In genomic region chr2:232621186-232621585, GRCh38 we compare ENCODE assay signal across 38 cellular contexts. TPM values are rescaled to one million over a fixed set of nuclear protein-coding genes. Genes with fewer than 3 reads are reported as not detected.
"Had no signal": no experiment of that assay in that cellular context is flagged by ENCODE, and none has a peak within 500 bp of the region (broad histone marks: within the 10 kb centered on the region; RNA-seq: fewer than 3 reads in every experiment).

No MANE protein-coding gene starts in this region.

- H3K36me3 Mint-ChIP-seq: activated CD8-positive, alpha-beta memory T cell treated with anti-CD3 and anti-CD28 coated beads, Interleukin-2, amount 10 ng/mL, durations not matched to agents 7 days and 5 days; activated naive CD4-positive, alpha-beta T cell treated with anti-CD3 and anti-CD28 coated beads, Interleukin-2, amount 10 ng/mL, durations not matched to agents 7 days and 5 days; activated naive CD4-positive, alpha-beta T cell treated with anti-CD3 and anti-CD28 coated beads, Interleukin-2, amount 50 U/mL, for 24 hours; activated naive CD8-positive, alpha-beta T cell; activated naive CD8-positive, alpha-beta T cell treated with anti-CD3 and anti-CD28 coated beads, Interleukin-2, amount 10 ng/mL, durations not matched to agents 7 days and 5 days; brain had no signal

- DNase-seq: activated B cell treated with CpG ODN at 0.5 μM for 24 hours; activated CD4-positive, alpha-beta memory T cell treated with anti-CD3 and anti-CD28 coated beads, Interleukin-2, amount 10 ng/mL, durations not matched to agents 7 days and 5 days; activated CD4-positive, alpha-beta T cell treated with anti-CD3 and anti-CD28 coated beads for 1 hour; activated CD4-positive, alpha-beta T cell treated with anti-CD3 and anti-CD28 coated beads for 36 hours; activated CD4-positive, alpha-beta T cell treated with anti-CD3 and anti-CD28 coated beads for 48 hours; activated CD4-positive, alpha-beta T cell treated with anti-CD3 and anti-CD28 coated beads, Interleukin-2, amount 10 ng/mL, durations not matched to agents 7 days and 5 days; activated CD4-positive, alpha-beta T cell treated with anti-CD3 and anti-CD28 coated beads, Interleukin-2, amount 50 U/mL, for 48 hours; activated CD8-positive, alpha-beta memory T cell treated with anti-CD3 and anti-CD28 coated beads for 24 hours; activated CD8-positive, alpha-beta memory T cell treated with anti-CD3 and anti-CD28 coated beads, Interleukin-2, amount 10 ng/mL, durations not matched to agents 7 days and 5 days; activated CD8-positive, alpha-beta memory T cell treated with anti-CD3 and anti-CD28 coated beads, Interleukin-2, amount 50 U/mL, for 48 hours; activated CD8-positive, alpha-beta T cell treated with anti-CD3 and anti-CD28 coated beads, Interleukin-2, amount 10 ng/mL, durations not matched to agents 7 days and 5 days; activated effector memory CD4-positive, alpha-beta T cell treated with Interleukin-2 at 50 U/mL for 16 hours; activated gamma-delta T cell; activated naive CD4-positive, alpha-beta T cell treated with anti-CD3 and anti-CD28 coated beads, Interleukin-2, amount 10 ng/mL, durations not matched to agents 7 days and 5 days; activated naive CD4-positive, alpha-beta T cell treated with Interleukin-2 at 50 U/mL for 16 hours; activated naive CD8-positive, alpha-beta T cell treated with anti-CD3 and anti-CD28 coated beads, Interleukin-2, amount 10 ng/mL, durations not matched to agents 7 days and 5 days; activated naive CD8-positive, alpha-beta T cell treated with anti-CD3 and anti-CD28 coated beads, Interleukin-2, amount 50 U/mL, for 24 hours; activated T-cell treated with anti-CD3 and anti-CD28 coated beads, Interleukin-2, amount 50 U/mL, for 24 hours; activated T-cell treated with anti-CD3 and anti-CD28 coated beads, Interleukin-2, amount 50 U/mL, for 48 hours; amygdala; anterior cingulate cortex; caudate nucleus; cerebellar nuclear complex; T-helper 1 cell; T-helper 2 cell; T-helper 9 cell had no signal

- H3K27me3 ChIP-seq: ascending aorta, cardiac muscle cell had no signal

- H3K4me1 Mint-ChIP-seq: activated B cell treated with CpG ODN at 0.5 μM for 24 hours; activated CD4-positive, alpha-beta memory T cell treated with anti-CD3 and anti-CD28 coated beads, Interleukin-2, amount 10 ng/mL, durations not matched to agents 7 days and 5 days; activated CD4-positive, alpha-beta T cell treated with anti-CD3 and anti-CD28 coated beads for 36 hours; activated CD4-positive, alpha-beta T cell treated with anti-CD3 and anti-CD28 coated beads, Interleukin-2, amount 10 ng/mL, durations not matched to agents 7 days and 5 days; activated CD8-positive, alpha-beta memory T cell treated with anti-CD3 and anti-CD28 coated beads, Interleukin-2, amount 10 ng/mL, durations not matched to agents 7 days and 5 days; activated naive CD4-positive, alpha-beta T cell treated with anti-CD3 and anti-CD28 coated beads, Interleukin-2, amount 10 ng/mL, durations not matched to agents 7 days and 5 days; activated naive CD4-positive, alpha-beta T cell treated with anti-CD3 and anti-CD28 coated beads, Interleukin-2, amount 50 U/mL, for 24 hours; activated naive CD8-positive, alpha-beta T cell treated with anti-CD3 and anti-CD28 coated beads, Interleukin-2, amount 10 ng/mL, durations not matched to agents 7 days and 5 days; activated naive CD8-positive, alpha-beta T cell treated with anti-CD3 and anti-CD28 coated beads, Interleukin-2, amount 50 U/mL, for 24 hours; central memory CD8-positive, alpha-beta T cell had no signal

- H3K4me3 ChIP-seq: ascending aorta, cardiac muscle cell had no signal

- H3K9me3 ChIP-seq: ascending aorta had no signal

- H3K27ac Mint-ChIP-seq: activated B cell treated with CpG ODN at 0.5 μM for 24 hours; activated CD4-positive, alpha-beta memory T cell treated with anti-CD3 and anti-CD28 coated beads, Interleukin-2, amount 10 ng/mL, durations not matched to agents 7 days and 5 days; activated CD4-positive, alpha-beta T cell treated with anti-CD3 and anti-CD28 coated beads for 36 hours; activated CD4-positive, alpha-beta T cell treated with anti-CD3 and anti-CD28 coated beads, Interleukin-2, amount 10 ng/mL, durations not matched to agents 7 days and 5 days; activated CD8-positive, alpha-beta memory T cell treated with anti-CD3 and anti-CD28 coated beads, Interleukin-2, amount 10 ng/mL, durations not matched to agents 7 days and 5 days; activated CD8-positive, alpha-beta T cell treated with anti-CD3 and anti-CD28 coated beads, Interleukin-2, amount 10 ng/mL, durations not matched to agents 7 days and 5 days; activated naive CD4-positive, alpha-beta T cell treated with anti-CD3 and anti-CD28 coated beads, Interleukin-2, amount 10 ng/mL, durations not matched to agents 7 days and 5 days; activated naive CD8-positive, alpha-beta T cell; activated naive CD8-positive, alpha-beta T cell treated with anti-CD3 and anti-CD28 coated beads, Interleukin-2, amount 10 ng/mL, durations not matched to agents 7 days and 5 days; activated naive CD8-positive, alpha-beta T cell treated with anti-CD3 and anti-CD28 coated beads, Interleukin-2, amount 50 U/mL, for 24 hours; activated T-cell treated with anti-CD3 and anti-CD28 coated beads, Interleukin-2, amount 50 U/mL, for 24 hours; activated T-helper 2 cell treated with anti-CD3 and anti-CD28 coated beads, Interferon-gamma antibody, Interleukin-2, Interleukin-4, amounts not matched to agents 10 μg/mL and 5 μg/mL and 100 μg/mL, durations not matched to agents 14 hours and 24 hours and 36 hours; brain; T-helper 1 cell treated with Interleukin-12 subunit alpha and Interleukin-12 subunit beta and Interleukin-4 antibody, amounts not matched to agents 30 μg/mL and 1 μg/mL, for 36 hours; T-helper 2 cell treated with Interferon-gamma antibody and Interleukin-4, amounts not matched to agents 5 μg/mL and 100 μg/mL, for 36 hours had no signal

- H3K4me1 ChIP-seq: ascending aorta had no signal

- H3K27ac ChIP-seq: ascending aorta, cardiac muscle cell, VCaP had no signal

- H3K4me3 Mint-ChIP-seq: activated B cell treated with CpG ODN at 0.5 μM for 24 hours; activated CD4-positive, alpha-beta memory T cell treated with anti-CD3 and anti-CD28 coated beads, Interleukin-2, amount 10 ng/mL, durations not matched to agents 7 days and 5 days; activated CD4-positive, alpha-beta T cell treated with anti-CD3 and anti-CD28 coated beads for 36 hours; activated CD4-positive, alpha-beta T cell treated with anti-CD3 and anti-CD28 coated beads, Interleukin-2, amount 10 ng/mL, durations not matched to agents 7 days and 5 days; activated CD8-positive, alpha-beta memory T cell treated with anti-CD3 and anti-CD28 coated beads, Interleukin-2, amount 10 ng/mL, durations not matched to agents 7 days and 5 days; activated CD8-positive, alpha-beta T cell treated with anti-CD3 and anti-CD28 coated beads, Interleukin-2, amount 10 ng/mL, durations not matched to agents 7 days and 5 days; activated naive CD4-positive, alpha-beta T cell treated with anti-CD3 and anti-CD28 coated beads, Interleukin-2, amount 10 ng/mL, durations not matched to agents 7 days and 5 days; activated naive CD4-positive, alpha-beta T cell treated with anti-CD3 and anti-CD28 coated beads, Interleukin-2, amount 50 U/mL, for 24 hours; activated naive CD8-positive, alpha-beta T cell; activated naive CD8-positive, alpha-beta T cell treated with anti-CD3 and anti-CD28 coated beads, Interleukin-2, amount 10 ng/mL, durations not matched to agents 7 days and 5 days; activated naive CD8-positive, alpha-beta T cell treated with anti-CD3 and anti-CD28 coated beads, Interleukin-2, amount 50 U/mL, for 24 hours; activated T-cell treated with anti-CD3 and anti-CD28 coated beads, Interleukin-2, amount 50 U/mL, for 24 hours; brain; central memory CD8-positive, alpha-beta T cell; T-helper 1 cell treated with Interleukin-12 subunit alpha and Interleukin-12 subunit beta and Interleukin-4 antibody, amounts not matched to agents 30 μg/mL and 1 μg/mL, for 36 hours; T-helper 2 cell treated with Interferon-gamma antibody and Interleukin-4, amounts not matched to agents 5 μg/mL and 100 μg/mL, for 36 hours had no signal

- H3K36me3 ChIP-seq: ascending aorta, cardiac muscle cell had no signal

- ATAC-seq: activated CD4-positive, alpha-beta T cell treated with anti-CD3 and anti-CD28 coated beads for 36 hours; activated CD4-positive, CD25-positive, alpha-beta regulatory T cell treated with anti-CD3 and anti-CD28 coated beads, Interleukin-2, amount 50 U/mL, for 24 hours; activated CD8-positive, alpha-beta memory T cell treated with anti-CD3 and anti-CD28 coated beads, Interleukin-2, amount 10 ng/mL, durations not matched to agents 7 days and 5 days; activated CD8-positive, alpha-beta T cell treated with anti-CD3 and anti-CD28 coated beads, Interleukin-2, amount 10 ng/mL, durations not matched to agents 7 days and 5 days; activated naive CD8-positive, alpha-beta T cell treated with anti-CD3 and anti-CD28 coated beads, Interleukin-2, amount 50 U/mL, for 24 hours had no signal

- H3K9me3 Mint-ChIP-seq: activated B cell treated with CpG ODN at 0.5 μM for 24 hours; activated CD4-positive, alpha-beta memory T cell treated with anti-CD3 and anti-CD28 coated beads, Interleukin-2, amount 10 ng/mL, durations not matched to agents 7 days and 5 days; activated CD4-positive, alpha-beta T cell treated with anti-CD3 and anti-CD28 coated beads, Interleukin-2, amount 10 ng/mL, durations not matched to agents 7 days and 5 days; activated naive CD4-positive, alpha-beta T cell treated with anti-CD3 and anti-CD28 coated beads, Interleukin-2, amount 10 ng/mL, durations not matched to agents 7 days and 5 days; activated naive CD4-positive, alpha-beta T cell treated with anti-CD3 and anti-CD28 coated beads, Interleukin-2, amount 50 U/mL, for 24 hours; activated naive CD8-positive, alpha-beta T cell treated with anti-CD3 and anti-CD28 coated beads, Interleukin-2, amount 10 ng/mL, durations not matched to agents 7 days and 5 days; activated naive CD8-positive, alpha-beta T cell treated with anti-CD3 and anti-CD28 coated beads, Interleukin-2, amount 50 U/mL, for 24 hours; activated T-cell treated with anti-CD3 and anti-CD28 coated beads, Interleukin-2, amount 50 U/mL, for 24 hours; activated T-helper 2 cell treated with anti-CD3 and anti-CD28 coated beads, Interferon-gamma antibody, Interleukin-2, Interleukin-4, amounts not matched to agents 10 μg/mL and 5 μg/mL and 100 μg/mL, durations not matched to agents 14 hours and 24 hours and 36 hours; central memory CD8-positive, alpha-beta T cell; T-helper 1 cell treated with Interleukin-12 subunit alpha and Interleukin-12 subunit beta and Interleukin-4 antibody, amounts not matched to agents 30 μg/mL and 1 μg/mL, for 36 hours; T-helper 2 cell treated with Interferon-gamma antibody and Interleukin-4, amounts not matched to agents 5 μg/mL and 100 μg/mL, for 36 hours had no signal

RNA-seq across cellular contexts. Expression of gene EFHD1, which starts 12.2 kb away (rescaled TPM):
- total RNA-seq: activated B cell treated with CpG ODN at 0.5 μM for 24 hours, bronchial epithelial cell had no signal
